In genomic region chr6:87118054-87118453, GRCh38 we compare ENCODE assay signal across 21 cellular contexts. TPM values are rescaled to one million over a fixed set of nuclear protein-coding genes. Genes with fewer than 3 reads are reported as not detected.
"Had no signal": no experiment of that assay in that cellular context is flagged by ENCODE, and none has a peak within 500 bp of the region (broad histone marks: within the 10 kb centered on the region; RNA-seq: fewer than 3 reads in every experiment).

No MANE protein-coding gene starts in this region.

- H3K4me3 ChIP-seq: coronary artery, gastroesophageal sphincter, hepatocyte, suprapubic skin, upper lobe of right lung had no signal

- DNase-seq: activated CD8-positive, alpha-beta memory T cell treated with anti-CD3 and anti-CD28 coated beads, Interleukin-2, amount 50 U/mL, for 4 hours; activated CD8-positive, alpha-beta T cell treated with anti-CD3 and anti-CD28 coated beads for 36 hours; activated naive CD4-positive, alpha-beta T cell; activated naive CD8-positive, alpha-beta T cell treated with anti-CD3 and anti-CD28 coated beads, Interleukin-2, amount 50 U/mL, for 24 hours; caudate nucleus; effector CD4-positive, alpha-beta T cell; nucleus accumbens; stimulated activated naive CD8-positive, alpha-beta T cell treated with anti-CD3 and anti-CD28 coated beads, Interleukin-15, Interleukin-2, amounts not matched to agents 100 U/mL and 50 U/mL, for 24 hours; T-helper 1 cell; upper lobe of right lung had no signal

- H3K27me3 Mint-ChIP-seq: progenitor cell of endocrine pancreas had no signal

- ATAC-seq: activated CD8-positive, alpha-beta T cell treated with anti-CD3 and anti-CD28 coated beads for 36 hours; activated naive CD8-positive, alpha-beta T cell treated with anti-CD3 and anti-CD28 coated beads, Interleukin-2, amount 50 U/mL, for 24 hours; gastroesophageal sphincter; natural killer cell treated with Interleukin-12 subunit alpha and Interleukin-12 subunit beta and Interleukin-15 and Interleukin-18, amount 100 ng/mL, for 72 hours; sciatic nerve; stimulated activated naive CD8-positive, alpha-beta T cell treated with anti-CD3 and anti-CD28 coated beads, Interleukin-15, Interleukin-2, amounts not matched to agents 100 U/mL and 50 U/mL, for 24 hours; upper lobe of right lung had no signal

- H3K4me3 Mint-ChIP-seq: activated CD8-positive, alpha-beta T cell treated with anti-CD3 and anti-CD28 coated beads for 36 hours; activated naive CD8-positive, alpha-beta T cell treated with anti-CD3 and anti-CD28 coated beads, Interleukin-2, amount 50 U/mL, for 24 hours; memory B cell; natural killer cell treated with Interleukin-12 subunit alpha and Interleukin-12 subunit beta and Interleukin-15 and Interleukin-18, amount 100 ng/mL, for 72 hours had no signal

- H3K4me2 ChIP-seq: hepatocyte had no signal

- H3K36me3 Mint-ChIP-seq: memory B cell; natural killer cell treated with Interleukin-12 subunit alpha and Interleukin-12 subunit beta and Interleukin-15 and Interleukin-18, amount 100 ng/mL, for 72 hours had no signal

- H3K27ac ChIP-seq: coronary artery, gastroesophageal sphincter, hepatocyte, suprapubic skin, upper lobe of right lung, VCaP had no signal

- H3K4me1 ChIP-seq: suprapubic skin, upper lobe of right lung had no signal

- H3K9me3 Mint-ChIP-seq: activated CD8-positive, alpha-beta T cell treated with anti-CD3 and anti-CD28 coated beads for 36 hours; memory B cell; natural killer cell treated with Interleukin-12 subunit alpha and Interleukin-12 subunit beta and Interleukin-15 and Interleukin-18, amount 100 ng/mL, for 72 hours had no signal

- H2AFZ ChIP-seq: hepatocyte had no signal

- H3K9me3 ChIP-seq: suprapubic skin, upper lobe of right lung had no signal

- H3K79me2 ChIP-seq: hepatocyte had no signal

- H3K27me3 ChIP-seq: hepatocyte had no signal

- H3K27ac Mint-ChIP-seq: activated CD8-positive, alpha-beta T cell treated with anti-CD3 and anti-CD28 coated beads for 36 hours; activated naive CD8-positive, alpha-beta T cell treated with anti-CD3 and anti-CD28 coated beads, Interleukin-2, amount 50 U/mL, for 24 hours; memory B cell; natural killer cell treated with Interleukin-12 subunit alpha and Interleukin-12 subunit beta and Interleukin-15 and Interleukin-18, amount 100 ng/mL, for 72 hours; progenitor cell of endocrine pancreas had no signal

- H3K36me3 ChIP-seq: gastroesophageal sphincter, suprapubic skin, upper lobe of right lung had no signal

RNA-seq across cellular contexts. Expression of gene CGA, which starts 23.1 kb away (rescaled TPM):
- total RNA-seq: activated CD8-positive, alpha-beta T cell treated with anti-CD3 and anti-CD28 coated beads for 36 hours; endothelial cell of umbilical vein; gastroesophageal sphincter; mucosa of gallbladder; natural killer cell treated with Interleukin-12 subunit alpha and Interleukin-12 subunit beta and Interleukin-15 and Interleukin-18, amount 100 ng/mL, for 72 hours; sciatic nerve; upper lobe of right lung had no signal
